In genomic region chr17:61670691-61671090, GRCh38 we compare ENCODE assay signal across 11 cellular contexts.
"Had no signal": no experiment of that assay in that cellular context is flagged by ENCODE, and none has a peak within 500 bp of the region (broad histone marks: within the 10 kb centered on the region; RNA-seq: fewer than 3 reads in every experiment).

No MANE protein-coding gene starts in this region.

- H3K4me2 ChIP-seq: GM23338 had no signal

- H2AFZ ChIP-seq: GM23248, GM23338 had no signal

- H3K4me3 ChIP-seq: GM23248, GM23338, HAP-1 had no signal

- H3K9ac ChIP-seq: GM23248 had no signal

- DNase-seq: GM23248, GOT3, H7, H9, HCEC 1CT, HFFc6 had no signal

- H3K27ac ChIP-seq: GM23248 had no signal

- H3K36me3 ChIP-seq: HAP-1 had no signal

- ATAC-seq: GM23338, HCT116 had no signal

- H3K9me3 ChIP-seq: HAP-1 had no signal

- FAIRE-seq: H1, H54 had no signal
